11 cellular contexts compared by ENCODE assay signal in the genomic region with DNA sequence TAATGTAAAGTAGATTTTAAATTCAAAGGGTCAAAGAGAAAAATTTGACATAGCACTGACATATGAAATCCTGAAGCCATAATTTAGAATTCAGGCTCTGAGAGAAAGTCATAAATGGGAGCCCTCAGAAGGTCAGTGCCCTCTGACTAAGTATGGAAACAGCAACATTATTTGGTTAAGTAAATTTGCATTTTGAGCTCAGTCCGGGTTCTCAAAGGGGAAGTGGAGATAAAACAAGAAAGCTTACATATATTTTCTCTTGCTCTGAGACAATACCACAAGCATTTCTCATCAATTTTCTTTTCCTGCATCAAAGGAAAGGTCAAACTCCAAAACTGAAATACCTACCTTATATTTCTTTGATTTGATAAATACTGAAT.
DNase-seq lines count a peak whose midpoint lies in the region; ATAC-seq and TF ChIP-seq lines count a peak whose summit lies in the region.
"Had no signal": no experiment of that assay in that cellular context is flagged by ENCODE, and none has a peak within 500 bp of the region (broad histone marks: within the 10 kb centered on the region; RNA-seq: fewer than 3 reads in every experiment).

No MANE protein-coding gene starts in this region.

- H2AFZ ChIP-seq in OCI-LY7 (ENCODE audit: low read length): no peak overlapping the region

- no peaks in the 10 kb centered on the region for H3K79me2 ChIP-seq in OCI-LY7 (ENCODE audit: insufficient read depth, low read depth, low read length)

- peak overlapping the region; percentile 52 for H3K4me2 ChIP-seq in OCI-LY7 (ENCODE audit: low read length)

- peak; percentile 89 for ATAC-seq in GM19438 (IDR thresholded peaks at IDR 0.05; ENCODE audit: low read depth, unreplicated experiment)
- peak; percentile 99 for ATAC-seq in HG02973 (IDR thresholded peaks at IDR 0.05; ENCODE audit: unreplicated experiment)
- ATAC-seq: activated CD8-positive, alpha-beta T cell treated with anti-CD3 and anti-CD28 coated beads for 36 hours had no signal

- no peaks in the 10 kb centered on the region for H3K36me3 Mint-ChIP-seq in activated CD4-positive, alpha-beta T cell treated with anti-CD3 and anti-CD28 coated beads, Interleukin-2, amount 10 ng/mL, durations not matched to agents 7 days and 5 days (ENCODE audit: low read depth)

- no TSS peak for BruUV-seq in OCI-LY7 (replicated peaks; lab: Mats Ljungman, UMichigan)

- CTCF ChIA-PET in OCI-LY7 (lab: Charles Lee; ENCODE audit: unreplicated experiment): interaction anchor here (0.5 to 0.9 kb wide), 2 partner anchors 29 to 31 kb away, joined by 3 to 5 read pairs; no protein-coding TSS in a partner anchor
- CTCF ChIA-PET in activated CD4-positive, alpha-beta T cell treated with anti-CD3 and anti-CD28 coated beads, Interleukin-2, amount 10 ng/mL, durations not matched to agents 7 days and 5 days (lab: Charles Lee): no interaction called here

- H3K9me3 Mint-ChIP-seq in activated CD4-positive, alpha-beta T cell treated with anti-CD3 and anti-CD28 coated beads, Interleukin-2, amount 10 ng/mL, durations not matched to agents 7 days and 5 days: no peaks in the 10 kb centered on the region

- H3K4me3 ChIP-seq in OCI-LY7 (ENCODE audit: low read depth, low read length, poor library complexity, severe bottlenecking): peak overlapping the region; percentile 7
- H3K4me3 ChIP-seq: ovary had no signal

- no peak overlapping the region for H3K27ac Mint-ChIP-seq in activated CD4-positive, alpha-beta T cell treated with anti-CD3 and anti-CD28 coated beads, Interleukin-2, amount 10 ng/mL, durations not matched to agents 7 days and 5 days
- H3K27ac Mint-ChIP-seq: activated CD8-positive, alpha-beta T cell treated with anti-CD3 and anti-CD28 coated beads for 36 hours had no signal

- H3K4me1 ChIP-seq in OCI-LY7 (ENCODE audit: insufficient read depth, low read length, poor library complexity, severe bottlenecking): peaks cover 17% of the 10 kb centered on the region

- POLR2A ChIA-PET in OCI-LY7 (lab: Charles Lee): interaction anchor here (0.8 kb wide), 1 partner anchor 705 kb away, joined by 3 read pairs; no protein-coding TSS in a partner anchor
- POLR2A ChIA-PET in activated CD4-positive, alpha-beta T cell treated with anti-CD3 and anti-CD28 coated beads, Interleukin-2, amount 10 ng/mL, durations not matched to agents 7 days and 5 days (lab: Charles Lee): no interaction called here

- H3K4me1 Mint-ChIP-seq in activated CD4-positive, alpha-beta T cell treated with anti-CD3 and anti-CD28 coated beads, Interleukin-2, amount 10 ng/mL, durations not matched to agents 7 days and 5 days: no peaks in the 10 kb centered on the region

- no peak overlapping the region for H3K27ac ChIP-seq in OCI-LY7 (ENCODE audit: low read depth, low read length, poor library complexity, severe bottlenecking)
- H3K27ac ChIP-seq: ovary had no signal

- H4K20me1 ChIP-seq in OCI-LY7 (ENCODE audit: insufficient read depth, low read length): no peaks in the 10 kb centered on the region

- H3K9me3 ChIP-seq in OCI-LY7 (ENCODE audit: low read length): no peaks in the 10 kb centered on the region
- H3K9me3 ChIP-seq: ovary had no signal

- DNase-seq in EL: peak; percentile 74
- DNase-seq in OCI-LY7 (ENCODE audit: low spot score): peak; percentile 13
- DNase-seq in activated CD4-positive, alpha-beta T cell treated with anti-CD3 and anti-CD28 coated beads, Interleukin-2, amount 10 ng/mL, durations not matched to agents 7 days and 5 days: no peak
- DNase-seq in GF-D8 (lab: John Stamatoyannopoulos, UW): no peak
- no peak for DNase-seq in head of caudate nucleus
- DNase-seq in RKO (ENCODE audit: low spot score): no peak
- DNase-seq: activated CD8-positive, alpha-beta T cell treated with anti-CD3 and anti-CD28 coated beads for 36 hours; ovary; Right ventricle myocardium superior had no signal

- intact Hi-C loops in OCI-LY7 (cut with micrococcal nuclease; ENCODE audit: unreplicated experiment): no loop called here
- intact Hi-C loops in head of caudate nucleus (cut with DNase I): no loop called here

- no peak overlapping the region for H3K4me3 Mint-ChIP-seq in activated CD4-positive, alpha-beta T cell treated with anti-CD3 and anti-CD28 coated beads, Interleukin-2, amount 10 ng/mL, durations not matched to agents 7 days and 5 days
- H3K4me3 Mint-ChIP-seq: activated CD8-positive, alpha-beta T cell treated with anti-CD3 and anti-CD28 coated beads for 36 hours had no signal

- no peak for TF ChIP-seq CTCF in OCI-LY7 (conservative IDR thresholded peaks at IDR 0.05; ENCODE audit: low read length)

- no peaks in the 10 kb centered on the region for H3K36me3 ChIP-seq in OCI-LY7 (ENCODE audit: insufficient read depth, low read length)
- H3K36me3 ChIP-seq: ovary had no signal

- no peaks in the 10 kb centered on the region for H3K27me3 Mint-ChIP-seq in activated CD4-positive, alpha-beta T cell treated with anti-CD3 and anti-CD28 coated beads, Interleukin-2, amount 10 ng/mL, durations not matched to agents 7 days and 5 days
- H3K27me3 Mint-ChIP-seq: activated CD8-positive, alpha-beta T cell treated with anti-CD3 and anti-CD28 coated beads for 36 hours had no signal

- H3K9me2 ChIP-seq in OCI-LY7 (ENCODE audit: insufficient read depth, low read length): no peaks in the 10 kb centered on the region

Comparison
In these comparisons a context has a peak if more than half of its experiments do, and no peak if none do; other contexts are left out.
1. DNase-seq: peak in EL (single experiment) and OCI-LY7 (single experiment); none in activated CD4-positive, alpha-beta T cell treated with anti-CD3 and anti-CD28 coated beads, Interleukin-2, amount 10 ng/mL, durations not matched to agents 7 days and 5 days (single experiment), GF-D8 (single experiment), head of caudate nucleus (0 of 42) and RKO (single experiment).